In the genomic region with DNA sequence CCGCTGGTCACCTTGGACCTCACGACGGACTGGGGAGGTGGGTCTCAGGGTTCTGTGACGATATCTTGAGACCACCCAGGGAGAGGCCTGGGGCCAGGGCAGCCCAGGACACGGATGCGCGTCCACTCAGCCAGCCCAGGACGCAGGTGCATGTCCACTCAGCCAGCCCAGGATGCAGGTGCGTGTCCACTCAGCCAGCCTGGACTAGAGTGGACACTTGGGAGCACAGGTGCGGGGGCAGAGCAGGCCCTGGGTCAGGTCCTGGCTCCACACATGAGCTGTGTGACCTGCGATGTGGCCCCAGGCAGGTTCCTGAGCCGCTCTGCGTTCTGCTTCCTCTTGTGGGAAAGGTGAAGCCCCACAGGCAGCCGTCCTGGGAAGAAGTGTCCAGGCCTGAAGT, we compare ENCODE assay signal across 10 cellular contexts. TPM values are rescaled to one million over a fixed set of nuclear protein-coding genes. Genes with fewer than 3 reads are reported as not detected.
"Had no signal": no experiment of that assay in that cellular context is flagged by ENCODE, and none has a peak within 500 bp of the region (broad histone marks: within the 10 kb centered on the region; RNA-seq: fewer than 3 reads in every experiment).

No MANE protein-coding gene starts in this region.

- ATAC-seq: GM23338, K562 had no signal

- DNase-seq: H9, HCEC 1CT, IMR-90, KG1 had no signal

- FAIRE-seq: H1, H54, HTR-8/SVneo, K562 had no signal

- H3K4me3 ChIP-seq: GM23338, K562 had no signal

- H3K4me2 ChIP-seq: GM23338 had no signal

RNA-seq across cellular contexts. Expression of gene UTF1, which starts 47.8 kb away (rescaled TPM):
- total RNA-seq: HT-29, IMR-90 had no signal
- polyA plus RNA-seq: IMR-90 had no signal

RNA-seq across cellular contexts. Expression of gene VENTX, which starts 55.5 kb away (rescaled TPM):
- total RNA-seq: HT-29, IMR-90 had no signal
- polyA plus RNA-seq: IMR-90 had no signal
